Comparison of ENCODE assay signal across 19 cellular contexts in genomic region chr3:105145516-105145915, GRCh38.
"Had no signal": no experiment of that assay in that cellular context is flagged by ENCODE, and none has a peak within 500 bp of the region (broad histone marks: within the 10 kb centered on the region; RNA-seq: fewer than 3 reads in every experiment).

No MANE protein-coding gene starts in this region.

- H3K36me3 Mint-ChIP-seq: natural killer cell; stimulated activated effector memory CD8-positive, alpha-beta T cell treated with anti-CD3 and anti-CD28 coated beads, Interleukin-12 subunit alpha, Interleukin-12 subunit beta, amount 100 ng/mL, for 72 hours had no signal

- H3K9me3 Mint-ChIP-seq: stimulated activated effector memory CD8-positive, alpha-beta T cell treated with anti-CD3 and anti-CD28 coated beads, Interleukin-12 subunit alpha, Interleukin-12 subunit beta, amount 100 ng/mL, for 72 hours had no signal

- DNase-seq: dermis blood vessel endothelial cell; effector memory CD4-positive, alpha-beta T cell; erythroblast; esophagus squamous epithelium; foreskin melanocyte; immature natural killer cell; left ventricle myocardium superior; lower lobe of right lung; natural killer cell; right cardiac atrium; sigmoid colon; stimulated activated CD4-positive, alpha-beta T cell treated with anti-CD3 and anti-CD28 coated beads, Interleukin-2, amount 100 ng/mL, for 24 hours; stimulated activated CD4-positive, alpha-beta T cell treated with anti-CD3 and anti-CD28 coated beads, Interleukin-4, amount 100 ng/mL, for 24 hours; stimulated activated naive CD4-positive, alpha-beta T cell treated with Interleukin-2 at 50 U/mL for 16 hours; stomach; thyroid gland; trophoblast cell had no signal

- ATAC-seq: left ventricle myocardium superior; lower lobe of right lung; natural killer cell; right cardiac atrium; stimulated activated effector memory CD8-positive, alpha-beta T cell treated with anti-CD3 and anti-CD28 coated beads, Interleukin-12 subunit alpha, Interleukin-12 subunit beta, amount 100 ng/mL, for 72 hours had no signal

- H3K27me3 Mint-ChIP-seq: progenitor cell of endocrine pancreas had no signal

- H3K27ac Mint-ChIP-seq: immature natural killer cell; natural killer cell; progenitor cell of endocrine pancreas; stimulated activated effector memory CD8-positive, alpha-beta T cell treated with anti-CD3 and anti-CD28 coated beads, Interleukin-12 subunit alpha, Interleukin-12 subunit beta, amount 100 ng/mL, for 72 hours had no signal

- H3K4me3 Mint-ChIP-seq: immature natural killer cell; natural killer cell; stimulated activated effector memory CD8-positive, alpha-beta T cell treated with anti-CD3 and anti-CD28 coated beads, Interleukin-12 subunit alpha, Interleukin-12 subunit beta, amount 100 ng/mL, for 72 hours had no signal

- H3K4me1 Mint-ChIP-seq: immature natural killer cell; natural killer cell; stimulated activated effector memory CD8-positive, alpha-beta T cell treated with anti-CD3 and anti-CD28 coated beads, Interleukin-12 subunit alpha, Interleukin-12 subunit beta, amount 100 ng/mL, for 72 hours had no signal
